In the genomic region with DNA sequence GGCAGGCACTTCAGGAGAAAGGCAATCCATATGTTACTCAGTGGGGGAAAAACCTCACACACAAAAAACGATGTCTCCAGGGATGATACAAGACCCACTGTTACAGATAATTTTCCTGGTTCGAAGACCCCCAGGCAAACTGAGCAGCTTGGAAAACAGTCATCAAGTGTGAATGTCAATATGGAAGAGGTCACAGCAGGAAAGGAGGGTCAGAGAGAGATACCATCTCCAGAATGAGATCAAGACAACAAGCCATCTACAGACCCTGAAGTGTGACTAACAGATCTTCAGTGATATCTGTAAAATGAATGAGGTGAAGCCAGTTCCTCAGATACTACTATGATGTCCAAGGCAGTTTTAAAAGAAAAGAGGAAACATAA, we compare ENCODE assay signal across 11 cellular contexts. TPM values are rescaled to one million over a fixed set of nuclear protein-coding genes. Genes with fewer than 3 reads are reported as not detected.
DNase-seq lines count a peak whose midpoint lies in the region; ATAC-seq and TF ChIP-seq lines count a peak whose summit lies in the region.
"Had no signal": no experiment of that assay in that cellular context is flagged by ENCODE, and none has a peak within 500 bp of the region (broad histone marks: within the 10 kb centered on the region; RNA-seq: fewer than 3 reads in every experiment).

No MANE protein-coding gene starts in this region.

- DNase-seq in NCI-H1092 treated with DMSO at 0.1 percent for 48 hours (lab: John Stamatoyannopoulos, UW) (peak; percentile 12), NCI-H1092 (lab: John Stamatoyannopoulos, UW) (no peak), activated B cell treated with CpG ODN at 0.5 μM for 24 hours (no peak), posterior cingulate gyrus (no peak), PC-9 (no peak)
- no peak for DNase-seq in naive thymus-derived CD8-positive, alpha-beta T cell
- DNase-seq in activated CD4-positive, CD25-positive, alpha-beta regulatory T cell (lab: John Stamatoyannopoulos, UW), result no peak
- DNase-seq: amygdala; stimulated activated CD4-positive, alpha-beta T cell treated with anti-CD3 and anti-CD28 coated beads, Interleukin-4, amount 100 ng/mL, for 24 hours had no signal

- CTCF ChIA-PET in activated B cell treated with CpG ODN at 0.5 μM for 24 hours (lab: Charles Lee), result no interaction called here
- CTCF ChIA-PET in PC-9 (lab: Charles Lee), result no interaction called here

- no peaks in the 10 kb centered on the region for H3K27me3 Mint-ChIP-seq in activated B cell treated with CpG ODN at 0.5 μM for 24 hours
- no peaks in the 10 kb centered on the region for H3K27me3 Mint-ChIP-seq in naive thymus-derived CD8-positive, alpha-beta T cell

- H3K4me3 Mint-ChIP-seq in activated B cell treated with CpG ODN at 0.5 μM for 24 hours, result no peak overlapping the region
- H3K4me3 Mint-ChIP-seq in naive thymus-derived CD8-positive, alpha-beta T cell, result peak overlapping the region in 3 of 10 donors; percentile 2 to 67 (median 36)

- H3K4me3 ChIP-seq in PC-9, result no peak overlapping the region

- H3K4me1 ChIP-seq in PC-9 (replicated peaks; ENCODE audit: insufficient read depth), result peaks cover 14% of the 10 kb centered on the region

- H3F3A ChIP-seq in PC-9 (ENCODE audit: insufficient read depth, low read depth), result peaks cover 10% of the 10 kb centered on the region; the same call in 1 of the 2 replicates

- peaks cover 14% of the 10 kb centered on the region for H3K36me3 ChIP-seq in PC-9 (ENCODE audit: low read depth)

- H3K27ac ChIP-seq in PC-9, result no peak overlapping the region
- H3K27ac ChIP-seq: 22Rv1 had no signal

- no peaks in the 10 kb centered on the region for H3K9me2 ChIP-seq in PC-9 (ENCODE audit: insufficient read depth)

- H3K79me2 ChIP-seq in PC-9 (ENCODE audit: low read depth), result no peaks in the 10 kb centered on the region

- TF ChIP-seq CTCF in activated B cell treated with CpG ODN at 0.5 μM for 24 hours (IDR thresholded peaks at IDR 0.05) (no peak), PC-9 (conservative IDR thresholded peaks at IDR 0.05) (no peak)

- no peak overlapping the region for H2AFZ ChIP-seq in PC-9

- no peaks in the 10 kb centered on the region for H3K9me3 Mint-ChIP-seq in activated B cell treated with CpG ODN at 0.5 μM for 24 hours
- no peaks in the 10 kb centered on the region for H3K9me3 Mint-ChIP-seq in naive thymus-derived CD8-positive, alpha-beta T cell

- intact Hi-C loops in activated B cell treated with CpG ODN at 0.5 μM for 24 hours (cut with micrococcal nuclease), result no loop called here
- intact Hi-C loops in posterior cingulate gyrus (cut with DNase I), result no loop called here
- intact Hi-C loops in PC-9 (cut with micrococcal nuclease; ENCODE audit: unreplicated experiment), result no loop called here

- no peak overlapping the region for H3K4me2 ChIP-seq in PC-9

- H3K4me1 Mint-ChIP-seq in activated B cell treated with CpG ODN at 0.5 μM for 24 hours, result peaks cover 12% of the 10 kb centered on the region
- H3K4me1 Mint-ChIP-seq in naive thymus-derived CD8-positive, alpha-beta T cell, result peaks cover 6 to 20% (median 18%) of the 10 kb centered on the region in 4 donors

- H3K27me3 ChIP-seq in PC-9 (ENCODE audit: insufficient read depth, low read depth), result no peaks in the 10 kb centered on the region

- H3K9me3 ChIP-seq in PC-9 (ENCODE audit: insufficient read depth, low read depth), result no peaks in the 10 kb centered on the region

- H3K27ac Mint-ChIP-seq in activated B cell treated with CpG ODN at 0.5 μM for 24 hours, result peak overlapping the region; percentile 68
- H3K27ac Mint-ChIP-seq in naive thymus-derived CD8-positive, alpha-beta T cell, result peak overlapping the region in 9 of 10 donors; percentile 40 to 93 (median 77)

- H3K36me3 Mint-ChIP-seq in activated B cell treated with CpG ODN at 0.5 μM for 24 hours (ENCODE audit: low read depth), result peaks cover 53% of the 10 kb centered on the region
- peaks cover 4 to 77% (median 34%) of the 10 kb centered on the region in 3 donors for H3K36me3 Mint-ChIP-seq in naive thymus-derived CD8-positive, alpha-beta T cell

- ATAC-seq in HG02885 (IDR thresholded peaks at IDR 0.05; ENCODE audit: poor library complexity, unreplicated experiment) (peak; percentile 13), activated B cell treated with CpG ODN at 0.5 μM for 24 hours (ENCODE audit: low read depth) (no peak)
- no peak for ATAC-seq in naive thymus-derived CD8-positive, alpha-beta T cell

- POLR2A ChIA-PET in activated B cell treated with CpG ODN at 0.5 μM for 24 hours (lab: Charles Lee) (interaction anchor here (0.5 kb wide), 1 partner anchor 221 kb away, joined by 3 read pairs; no protein-coding TSS in a partner anchor), PC-9 (lab: Charles Lee; ENCODE audit: unreplicated experiment) (no interaction called here)
- POLR2A ChIA-PET in naive thymus-derived CD8-positive, alpha-beta T cell (lab: Charles Lee), result interaction anchor here (0.7 kb wide), 1 partner anchor 84 kb away, joined by 3 read pairs; no protein-coding TSS in a partner anchor

- H4K20me1 ChIP-seq in PC-9 (ENCODE audit: insufficient read depth), result no peaks in the 10 kb centered on the region

- BruUV-seq in PC-9 (replicated peaks; lab: Mats Ljungman, UMichigan), result no TSS peak

RNA-seq across cellular contexts. Expression of a gene that starts 28.6 kb away (rescaled TPM):
- total RNA-seq in activated B cell treated with CpG ODN at 0.5 μM for 24 hours (16.3 and 17.7 TPM in 2 replicates), PC-9 (2021) (68.4 and 74.9 TPM in 2 replicates)
- 10 to 100 TPM; 30.1 to 30.2 TPM for total RNA-seq in naive thymus-derived CD8-positive, alpha-beta T cell
- polyA plus RNA-seq in naive thymus-derived CD8-positive, alpha-beta T cell, result 10 to 100 TPM; 36.3 to 39.8 (median 38.0) TPM
